29 cellular contexts compared by ENCODE assay signal in the genomic region with DNA sequence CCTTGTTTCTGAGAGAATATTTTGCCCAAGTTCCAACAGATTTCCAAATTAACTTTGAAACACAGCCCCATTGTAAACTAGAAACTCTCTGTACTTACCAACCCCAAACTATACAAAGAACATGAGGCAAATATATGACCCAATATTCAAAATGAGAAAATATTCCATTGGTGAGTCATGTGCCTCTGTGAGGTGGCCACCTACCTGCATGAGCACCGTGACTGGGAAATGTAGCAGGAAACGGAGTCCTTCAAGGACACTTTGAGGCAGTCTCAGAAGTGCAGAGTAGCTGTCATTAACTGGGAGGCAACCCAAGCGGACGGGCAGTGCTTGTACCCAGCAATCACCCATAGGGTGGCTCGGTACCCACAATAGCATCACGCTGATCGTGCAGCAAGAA.
"Had no signal": no experiment of that assay in that cellular context is flagged by ENCODE, and none has a peak within 500 bp of the region (broad histone marks: within the 10 kb centered on the region; RNA-seq: fewer than 3 reads in every experiment).

No MANE protein-coding gene starts in this region.

- H3K4me3 ChIP-seq: dorsolateral prefrontal cortex, esophagus muscularis mucosa, heart right ventricle, lower lobe of right lung, ovary, psoas muscle, right lobe of liver, suprapubic skin had no signal

- H3K27ac Mint-ChIP-seq: immature natural killer cell; memory B cell; natural killer cell; stimulated activated naive B cell treated with anti-CD40 and anti-IgM and Interleukin-4, amounts not matched to agents 10 μg/mL and 1 μg/mL and 100 μg/mL, for 72 hours; stimulated activated naive CD8-positive, alpha-beta T cell treated with anti-CD3 and anti-CD28 coated beads, Interleukin-15, amount 100 ng/mL, for 72 hours had no signal

- H3K27ac ChIP-seq: dorsolateral prefrontal cortex, epithelial cell of prostate, esophagus muscularis mucosa, heart right ventricle, lower lobe of right lung, ovary, psoas muscle, right lobe of liver, suprapubic skin had no signal

- FAIRE-seq: colon, small intestine had no signal

- H3K4me1 ChIP-seq: esophagus muscularis mucosa, heart right ventricle, lower lobe of right lung, psoas muscle, right lobe of liver, suprapubic skin had no signal

- H3K9me3 ChIP-seq: esophagus muscularis mucosa, lower lobe of right lung, ovary, psoas muscle, right lobe of liver, suprapubic skin had no signal

- DNase-seq: dorsolateral prefrontal cortex; effector CD4-positive, alpha-beta T cell; foreskin melanocyte; glutamatergic neuron; heart right ventricle; hippocampal formation; immature natural killer cell; islet precursor cell; kidney glomerular epithelial cell; left ventricle myocardium superior; lower lobe of right lung; natural killer cell; occipital lobe; ovary; posterior cingulate gyrus; psoas muscle; retina; right lobe of liver; small intestine; stimulated activated CD4-positive, alpha-beta T cell treated with anti-CD3 and anti-CD28 coated beads, Interleukin-15, amount 100 ng/mL, for 24 hours; stimulated activated CD4-positive, alpha-beta T cell treated with anti-CD3 and anti-CD28 coated beads, Interleukin-2, amount 100 ng/mL, for 48 hours; stimulated activated naive B cell treated with anti-CD40 and anti-IgM and Interleukin-4, amounts not matched to agents 10 μg/mL and 1 μg/mL and 100 μg/mL, for 72 hours; stimulated activated naive CD8-positive, alpha-beta T cell treated with anti-CD3 and anti-CD28 coated beads, Interleukin-15, amount 100 ng/mL, for 72 hours; trophoblast cell had no signal

- H3K36me3 Mint-ChIP-seq: immature natural killer cell; memory B cell; natural killer cell; stimulated activated naive B cell treated with anti-CD40 and anti-IgM and Interleukin-4, amounts not matched to agents 10 μg/mL and 1 μg/mL and 100 μg/mL, for 72 hours had no signal

- H3K27me3 ChIP-seq: esophagus muscularis mucosa, heart right ventricle, ovary, right lobe of liver, suprapubic skin had no signal

- H3K36me3 ChIP-seq: esophagus muscularis mucosa, heart right ventricle, lower lobe of right lung, ovary, right lobe of liver, suprapubic skin had no signal

- ATAC-seq: heart right ventricle; left ventricle myocardium superior; lower lobe of right lung; natural killer cell; psoas muscle; right lobe of liver; stimulated activated naive B cell treated with anti-CD40 and anti-IgM and Interleukin-4, amounts not matched to agents 10 μg/mL and 1 μg/mL and 100 μg/mL, for 72 hours; stimulated activated naive CD8-positive, alpha-beta T cell treated with anti-CD3 and anti-CD28 coated beads, Interleukin-15, amount 100 ng/mL, for 72 hours had no signal
